14 cellular contexts compared by ENCODE assay signal in the genomic region with DNA sequence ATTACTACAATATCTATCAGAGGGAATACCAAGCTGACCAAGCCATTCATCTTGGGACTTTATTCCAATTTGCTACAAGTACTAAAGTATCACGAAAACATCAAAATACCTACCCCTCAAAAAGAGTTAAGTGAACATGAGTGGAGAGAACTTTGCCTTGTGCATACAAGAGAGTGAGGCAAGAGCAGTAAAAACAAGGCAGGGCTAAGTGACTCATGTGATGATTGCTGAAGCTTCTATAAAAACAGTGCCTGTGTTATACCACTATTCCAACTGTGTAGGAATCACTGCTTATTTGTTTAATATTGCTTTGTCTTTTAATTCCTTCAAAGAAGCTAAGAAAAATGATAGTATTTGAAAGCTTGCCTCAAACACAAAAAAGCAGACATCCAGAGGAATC.
A peak's percentile ranks its signal among the peaks of the same experiment; 100 is the strongest.
DNase-seq lines count a peak whose midpoint lies in the region; ATAC-seq and TF ChIP-seq lines count a peak whose summit lies in the region.
"Had no signal": no experiment of that assay in that cellular context is flagged by ENCODE, and none has a peak within 500 bp of the region (broad histone marks: within the 10 kb centered on the region; RNA-seq: fewer than 3 reads in every experiment).

No MANE protein-coding gene starts in this region.

- no peaks in the 10 kb centered on the region for H3K9me3 ChIP-seq in neural progenitor cell (ENCODE audit: low read depth)
- H3K9me3 ChIP-seq: thoracic aorta had no signal

- no peak overlapping the region for H2AFZ ChIP-seq in neural progenitor cell (replicated peaks)
- H2AFZ ChIP-seq: GM23338 had no signal

- H3K27ac Mint-ChIP-seq in activated T-helper 2 cell treated with anti-CD3 and anti-CD28 coated beads, Interferon-gamma antibody, Interleukin-2, Interleukin-4, amounts not matched to agents 10 μg/mL and 5 μg/mL and 100 μg/mL, durations not matched to agents 14 hours and 24 hours and 36 hours, result no peak overlapping the region
- H3K27ac Mint-ChIP-seq in neural progenitor cell, result no peak overlapping the region
- H3K27ac Mint-ChIP-seq: GM23338 had no signal

- H3K9me3 Mint-ChIP-seq in activated T-helper 2 cell treated with anti-CD3 and anti-CD28 coated beads, Interferon-gamma antibody, Interleukin-2, Interleukin-4, amounts not matched to agents 10 μg/mL and 5 μg/mL and 100 μg/mL, durations not matched to agents 14 hours and 24 hours and 36 hours, result no peaks in the 10 kb centered on the region
- no peaks in the 10 kb centered on the region for H3K9me3 Mint-ChIP-seq in neural progenitor cell

- no peak overlapping the region for H3K27ac ChIP-seq in neural progenitor cell
- H3K27ac ChIP-seq: C4-2B, cardiac muscle cell, thoracic aorta had no signal

- H3K9ac ChIP-seq in neural progenitor cell, result no peak overlapping the region

- peaks cover 79% of the 10 kb centered on the region for H3K36me3 Mint-ChIP-seq in activated T-helper 2 cell treated with anti-CD3 and anti-CD28 coated beads, Interferon-gamma antibody, Interleukin-2, Interleukin-4, amounts not matched to agents 10 μg/mL and 5 μg/mL and 100 μg/mL, durations not matched to agents 14 hours and 24 hours and 36 hours (ENCODE audit: low read depth)
- peaks cover 19% of the 10 kb centered on the region for H3K36me3 Mint-ChIP-seq in neural progenitor cell

- DNase-seq in AG10803 (ENCODE audit: low read depth), result peak; percentile 69
- DNase-seq in M059J (ENCODE audit: low read depth), result peak; percentile 31
- peak; percentile 43 for DNase-seq in myocyte (ENCODE audit: low read depth)
- no peak for DNase-seq in NCI-H345 treated with DMSO at 0.1 percent for 48 hours (lab: John Stamatoyannopoulos, UW; ENCODE audit: unreplicated experiment)
- no peak for DNase-seq in activated T-helper 2 cell treated with anti-CD3 and anti-CD28 coated beads, Interferon-gamma antibody, Interleukin-2, Interleukin-4, amounts not matched to agents 10 μg/mL and 5 μg/mL and 100 μg/mL, durations not matched to agents 14 hours and 24 hours and 36 hours (ENCODE audit: low spot score)
- DNase-seq in neural progenitor cell (ENCODE audit: low spot score), result no peak
- DNase-seq: glutamatergic neuron, NCI-H2081 treated with DMSO at 0.1 percent for 48 hours had no signal

- TF ChIP-seq CTCF in AG10803 (conservative IDR thresholded peaks at IDR 0.05; ENCODE audit: low read length) (no peak), neural progenitor cell (IDR thresholded peaks at IDR 0.05) (no peak)

- H3K4me2 ChIP-seq in neural progenitor cell, result no peak overlapping the region
- H3K4me2 ChIP-seq: GM23338 had no signal

- H4K20me1 ChIP-seq in neural progenitor cell (ENCODE audit: low read depth), result no peaks in the 10 kb centered on the region

- no peaks in the 10 kb centered on the region for H3K27me3 Mint-ChIP-seq in activated T-helper 2 cell treated with anti-CD3 and anti-CD28 coated beads, Interferon-gamma antibody, Interleukin-2, Interleukin-4, amounts not matched to agents 10 μg/mL and 5 μg/mL and 100 μg/mL, durations not matched to agents 14 hours and 24 hours and 36 hours (ENCODE audit: low read depth)
- H3K27me3 Mint-ChIP-seq in neural progenitor cell (ENCODE audit: insufficient read depth, low read depth), result no peaks in the 10 kb centered on the region

- ATAC-seq in esophagus mucosa, result peak; percentile 72
- no peak for ATAC-seq in GM21576 (IDR thresholded peaks at IDR 0.05; ENCODE audit: unreplicated experiment)
- ATAC-seq: GM23338 had no signal

- H3K36me3 ChIP-seq in neural progenitor cell, result no peaks in the 10 kb centered on the region
- H3K36me3 ChIP-seq: cardiac muscle cell had no signal

- H3K4me1 ChIP-seq in neural progenitor cell, result no peaks in the 10 kb centered on the region

- H3K4me3 Mint-ChIP-seq in activated T-helper 2 cell treated with anti-CD3 and anti-CD28 coated beads, Interferon-gamma antibody, Interleukin-2, Interleukin-4, amounts not matched to agents 10 μg/mL and 5 μg/mL and 100 μg/mL, durations not matched to agents 14 hours and 24 hours and 36 hours (ENCODE audit: low read depth), result no peak overlapping the region
- H3K4me3 Mint-ChIP-seq in neural progenitor cell, result no peak overlapping the region
- H3K4me3 Mint-ChIP-seq: GM23338 had no signal

- intact Hi-C loops in activated T-helper 2 cell treated with anti-CD3 and anti-CD28 coated beads, Interferon-gamma antibody, Interleukin-2, Interleukin-4, amounts not matched to agents 10 μg/mL and 5 μg/mL and 100 μg/mL, durations not matched to agents 14 hours and 24 hours and 36 hours (cut with micrococcal nuclease), result no loop called here

- no peaks in the 10 kb centered on the region for H3F3A ChIP-seq in neural progenitor cell (ENCODE audit: low read depth)

- H3K4me1 Mint-ChIP-seq in activated T-helper 2 cell treated with anti-CD3 and anti-CD28 coated beads, Interferon-gamma antibody, Interleukin-2, Interleukin-4, amounts not matched to agents 10 μg/mL and 5 μg/mL and 100 μg/mL, durations not matched to agents 14 hours and 24 hours and 36 hours (ENCODE audit: low read depth), result peaks cover 2% of the 10 kb centered on the region
- H3K4me1 Mint-ChIP-seq in neural progenitor cell, result peaks cover 6% of the 10 kb centered on the region
- H3K4me1 Mint-ChIP-seq: GM23338 had no signal

- no peaks in the 10 kb centered on the region for H3K79me2 ChIP-seq in neural progenitor cell (ENCODE audit: low read depth)

- no peak overlapping the region for H3K4me3 ChIP-seq in AG10803 (ENCODE audit: low read length)
- H3K4me3 ChIP-seq in neural progenitor cell, result no peak overlapping the region
- H3K4me3 ChIP-seq: cardiac muscle cell, GM23338, thoracic aorta had no signal

- no peaks in the 10 kb centered on the region for H3K27me3 ChIP-seq in neural progenitor cell
- H3K27me3 ChIP-seq: cardiac muscle cell had no signal

Comparison
In these comparisons a context has a peak if more than half of its experiments do, and no peak if none do; other contexts are left out.
1. DNase-seq: peak in AG10803 (single experiment), M059J (single experiment) and myocyte (single experiment); none in NCI-H345 treated with DMSO at 0.1 percent for 48 hours (single experiment), activated T-helper 2 cell treated with anti-CD3 and anti-CD28 coated beads, Interferon-gamma antibody, Interleukin-2, Interleukin-4, amounts not matched to agents 10 μg/mL and 5 μg/mL and 100 μg/mL, durations not matched to agents 14 hours and 24 hours and 36 hours (single experiment) and neural progenitor cell (single experiment).